Comparison of ENCODE assay signal across 9 cellular contexts in the genomic region with DNA sequence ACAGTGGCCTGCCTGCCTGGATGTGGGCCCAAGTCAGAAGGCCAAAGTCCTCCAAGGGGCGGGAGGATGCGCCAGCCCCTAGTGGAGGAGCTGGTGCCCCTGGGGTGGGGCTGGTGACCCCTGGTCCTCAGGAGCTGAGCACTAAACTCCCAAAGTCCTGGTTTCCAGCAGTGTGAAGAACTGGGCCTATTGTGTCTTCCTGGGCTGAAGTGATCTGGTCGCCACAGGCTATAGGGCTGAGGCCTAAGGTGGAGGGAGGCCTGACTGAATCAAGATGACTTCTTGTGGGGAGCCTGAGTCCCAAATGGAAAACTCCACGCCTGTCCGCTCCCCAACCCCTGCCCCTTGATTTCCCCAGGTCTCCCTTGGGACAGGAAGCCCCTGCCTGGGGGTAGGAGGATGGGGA. TPM values are rescaled to one million over a fixed set of nuclear protein-coding genes. Genes with fewer than 3 reads are reported as not detected.
DNase-seq lines count a peak whose midpoint lies in the region; ATAC-seq and TF ChIP-seq lines count a peak whose summit lies in the region.
"Had no signal": no experiment of that assay in that cellular context is flagged by ENCODE, and none has a peak within 500 bp of the region (broad histone marks: within the 10 kb centered on the region; RNA-seq: fewer than 3 reads in every experiment).

No MANE protein-coding gene starts in this region.

- in situ Hi-C loops in gastrocnemius medialis (cut with MboI; ENCODE audit: low sequenced_read_pairs in 4 of 4), result loop anchor here (25.0 kb wide), 3 partner anchors 171 to 571 kb away; a partner anchor contains a TSS

- H3K27ac Mint-ChIP-seq in activated CD4-positive, alpha-beta memory T cell treated with anti-CD3 and anti-CD28 coated beads for 36 hours, result peak overlapping the region; percentile 64
- no peak overlapping the region for H3K27ac Mint-ChIP-seq in nephron progenitor cell

- intact Hi-C loops in activated CD4-positive, alpha-beta memory T cell treated with anti-CD3 and anti-CD28 coated beads for 36 hours (cut with micrococcal nuclease), result loop anchor here (10.0 kb wide), 1 partner anchor 559 kb away; no protein-coding TSS in a partner anchor
- intact Hi-C loops in gastrocnemius medialis (cut with DNase I; ENCODE audit: low total_unique reads), result loop anchor here (10.0 kb wide), 1 partner anchor 559 kb away; no protein-coding TSS in a partner anchor

- CTCF ChIA-PET in activated CD4-positive, alpha-beta memory T cell treated with anti-CD3 and anti-CD28 coated beads for 36 hours (lab: Charles Lee), result interaction anchor here (1.0 to 4.4 kb wide), 3 partner anchors 14 to 236 kb away, joined by 3 to 41 read pairs (median 4); a partner anchor contains a TSS

- POLR2A ChIA-PET in activated CD4-positive, alpha-beta memory T cell treated with anti-CD3 and anti-CD28 coated beads for 36 hours (lab: Charles Lee), result interaction anchor here (2.9 kb wide), 1 partner anchor 10 kb away, joined by 14 read pairs; no protein-coding TSS in a partner anchor

- H3K4me3 ChIP-seq in GM06990 (replicated peaks; ENCODE audit: low read depth, low read length), result no peak overlapping the region
- peak overlapping the region; percentile 48 for H3K4me3 ChIP-seq in iPS-18a (ENCODE audit: low read length)
- H3K4me3 ChIP-seq in gastrocnemius medialis, result peak overlapping the region; percentile 57 to 67 (median 62)

- TF ChIP-seq CTCF in GM06990 (IDR thresholded peaks at IDR 0.05; ENCODE audit: insufficient read depth, low read length, poor library complexity, severe bottlenecking) (no peak), gastrocnemius medialis (IDR thresholded peaks at IDR 0.05 in 4 of 5, conservative IDR thresholded peaks at IDR 0.05 in 1 of 5) (no peak), nephron progenitor cell (IDR thresholded peaks at IDR 0.05) (no peak)

- H3K36me3 ChIP-seq in GM06990 (ENCODE audit: control insufficient read depth, insufficient read depth, low read length) (peaks cover 21% of the 10 kb centered on the region), iPS-18a (ENCODE audit: control insufficient read depth, low read depth, low read length) (peaks cover 13% of the 10 kb centered on the region), gastrocnemius medialis (peaks cover 0 to 41% of the 10 kb centered on the region in 2 donors)

- peaks cover 6% of the 10 kb centered on the region for H3K27me3 Mint-ChIP-seq in activated CD4-positive, alpha-beta memory T cell treated with anti-CD3 and anti-CD28 coated beads for 36 hours
- H3K27me3 Mint-ChIP-seq in nephron progenitor cell (ENCODE audit: low read depth, poor library complexity), result no peaks in the 10 kb centered on the region

- peaks cover 27% of the 10 kb centered on the region for H3K36me3 Mint-ChIP-seq in activated CD4-positive, alpha-beta memory T cell treated with anti-CD3 and anti-CD28 coated beads for 36 hours
- peaks cover 6% of the 10 kb centered on the region for H3K36me3 Mint-ChIP-seq in nephron progenitor cell (ENCODE audit: low read depth)

- H3K4me1 ChIP-seq in iPS-18a (ENCODE audit: control insufficient read depth, low read depth, low read length) (peaks cover 7% of the 10 kb centered on the region), gastrocnemius medialis (peaks cover 7 to 8% of the 10 kb centered on the region in 2 donors)

- peak overlapping the region; percentile 54 for H3K9ac ChIP-seq in iPS-18a (ENCODE audit: low read length)

- no peak overlapping the region for H3K4me3 Mint-ChIP-seq in activated CD4-positive, alpha-beta memory T cell treated with anti-CD3 and anti-CD28 coated beads for 36 hours
- no peak overlapping the region for H3K4me3 Mint-ChIP-seq in nephron progenitor cell

- no peaks in the 10 kb centered on the region for H3K27me3 ChIP-seq in GM06990 (replicated peaks; ENCODE audit: control insufficient read depth, insufficient read depth, low read length)
- no peaks in the 10 kb centered on the region for H3K27me3 ChIP-seq in iPS-18a (ENCODE audit: control insufficient read depth, insufficient read depth, low read length)
- H3K27me3 ChIP-seq in gastrocnemius medialis, result no peaks in the 10 kb centered on the region

- H3K27ac ChIP-seq in iPS-18a (ENCODE audit: low read length) (no peak overlapping the region), gastrocnemius medialis (peak overlapping the region; percentile 86 to 90 (median 88))

- TF ChIP-seq POLR2A in gastrocnemius medialis (IDR thresholded peaks at IDR 0.05), result no peak

- DNase-seq in GM06990 (ENCODE audit: extremely low read depth, insufficient read length) (peak; percentile 18), gastrocnemius medialis (peak in 1 of 2 donors; percentile 11), nephron progenitor cell (no peak), NCI-H2029 (lab: John Stamatoyannopoulos, UW) (no peak)
- peak; percentile 35 for DNase-seq in activated CD4-positive, alpha-beta memory T cell treated with anti-CD3 and anti-CD28 coated beads for 36 hours
- DNase-seq in effector CD4-positive, alpha-beta T cell, result no peak
- DNase-seq: NCI-H2029 treated with DMSO at 0.1 percent for 48 hours had no signal

- no peaks in the 10 kb centered on the region for H3K9me3 ChIP-seq in iPS-18a (ENCODE audit: control insufficient read depth, low read depth, low read length)
- H3K9me3 ChIP-seq in gastrocnemius medialis, result no peaks in the 10 kb centered on the region

- peaks cover 22% of the 10 kb centered on the region for H3K4me1 Mint-ChIP-seq in activated CD4-positive, alpha-beta memory T cell treated with anti-CD3 and anti-CD28 coated beads for 36 hours (ENCODE audit: low read depth)
- H3K4me1 Mint-ChIP-seq in nephron progenitor cell, result peaks cover 29% of the 10 kb centered on the region

- ATAC-seq in gastrocnemius medialis (no peak), HG03097 (IDR thresholded peaks at IDR 0.05; ENCODE audit: low FRiP score, unreplicated experiment) (no peak)

- H3K9me3 Mint-ChIP-seq in activated CD4-positive, alpha-beta memory T cell treated with anti-CD3 and anti-CD28 coated beads for 36 hours, result no peaks in the 10 kb centered on the region
- H3K9me3 Mint-ChIP-seq in nephron progenitor cell, result no peaks in the 10 kb centered on the region

RNA-seq across cellular contexts. Expression of a gene that starts 0.8 kb away (rescaled TPM):
- 10 to 100 TPM; 18.0 to 21.1 TPM for total RNA-seq in activated CD4-positive, alpha-beta memory T cell treated with anti-CD3 and anti-CD28 coated beads for 36 hours
- 10 to 100 TPM in 2 of 4 donors, 1 to 10 TPM in 2; 5.3 to 13.5 (median 10.1) TPM for total RNA-seq in gastrocnemius medialis

RNA-seq across cellular contexts. Expression of a gene that starts 15.1 kb away (rescaled TPM):
- 100 to 1,000 TPM; 576 to 590 TPM for total RNA-seq in activated CD4-positive, alpha-beta memory T cell treated with anti-CD3 and anti-CD28 coated beads for 36 hours
- total RNA-seq in gastrocnemius medialis, result 100 to 1,000 TPM in 3 of 4 donors, 10 to 100 TPM in 1; 76.7 to 159 (median 118) TPM

RNA-seq across cellular contexts. Expression of a gene that starts 19.6 kb away (rescaled TPM):
- total RNA-seq in activated CD4-positive, alpha-beta memory T cell treated with anti-CD3 and anti-CD28 coated beads for 36 hours, result 10 to 100 TPM; 98.1 to 99.2 TPM
- total RNA-seq in gastrocnemius medialis, result 100 to 1,000 TPM in 2 of 4 donors, 10 to 100 TPM in 2; 56.8 to 124 (median 92.4) TPM

RNA-seq across cellular contexts. Expression of a gene that starts 48.8 kb away (rescaled TPM):
- 10 to 100 TPM; 45.0 to 45.8 TPM for total RNA-seq in activated CD4-positive, alpha-beta memory T cell treated with anti-CD3 and anti-CD28 coated beads for 36 hours
- total RNA-seq in gastrocnemius medialis, result 10 to 100 TPM; 13.4 to 22.2 (median 17.2) TPM

RNA-seq across cellular contexts. Expression of a gene that starts 51.6 kb away (rescaled TPM):
- 10 to 100 TPM; 71.1 to 74.3 TPM for total RNA-seq in activated CD4-positive, alpha-beta memory T cell treated with anti-CD3 and anti-CD28 coated beads for 36 hours
- total RNA-seq in gastrocnemius medialis, result 1 to 10 TPM; 6.8 to 9.6 (median 7.6) TPM

Comparison
In these comparisons a context has a peak if more than half of its experiments do, and no peak if none do; other contexts are left out.
1. DNase-seq: peak in GM06990 (single experiment) and activated CD4-positive, alpha-beta memory T cell treated with anti-CD3 and anti-CD28 coated beads for 36 hours (single experiment); none in effector CD4-positive, alpha-beta T cell (single experiment), nephron progenitor cell (single experiment) and NCI-H2029 (single experiment).